In genomic region chr6:155142163-155142901, GRCh38 we compare ENCODE assay signal across 9 cellular contexts.
DNase-seq lines count a peak whose midpoint lies in the region; ATAC-seq, FAIRE-seq and TF ChIP-seq lines count a peak whose summit lies in the region.
"Had no signal": no experiment of that assay in that cellular context is flagged by ENCODE, and none has a peak within 500 bp of the region (broad histone marks: within the 10 kb centered on the region; RNA-seq: fewer than 3 reads in every experiment).

No MANE protein-coding gene starts in this region.

- no peak overlapping the region for H3K23ac ChIP-seq in H1 (ENCODE audit: insufficient read length)

- no peak for TF ChIP-seq CTCF in CD8-positive, alpha-beta T cell (IDR thresholded peaks at IDR 0.05)
- TF ChIP-seq CTCF in Peyer's patch (IDR thresholded peaks at IDR 0.05) (no peak), H1 (IDR thresholded peaks at IDR 0.05; ENCODE audit: control extremely low read depth in 1 of 3, insufficient read depth in 1 of 3, low read depth in 1 of 3, low read length in 3 of 3) (no peak), ovary (IDR thresholded peaks at IDR 0.05) (no peak)

- 86% methylated on average over 12 of the region's 12 CpGs; no CpG with 5 or more reads in 1 of the 2 experiments for WGBS in H1 (ENCODE audit: extremely low coverage in 1 of 2, insufficient coverage in 1 of 2, insufficient read length in 1 of 2, insufficient replicate concordance in 2 of 2, low coverage in 1 of 2, low lambda C conversion rate in 2 of 2, missing lambda C conversion rate in 1 of 2), 2 experiments
- 36 to 44% (median 40%) methylated on average over 12 of the region's 12 CpGs for WGBS in ovary, 3 donors

- H3K4me1 ChIP-seq in CD8-positive, alpha-beta T cell (ENCODE audit: insufficient read depth, low read length): peaks cover 6% of the 10 kb centered on the region
- H3K4me1 ChIP-seq in Peyer's patch: peaks cover 0 to 12% (median 0%) of the 10 kb centered on the region in 4 donors
- H3K4me1 ChIP-seq in H1 (replicated peaks in 1 of 4; ENCODE audit: control insufficient read depth in 3 of 4, insufficient read depth in 4 of 4, low read length in 3 of 4): peaks cover 6 to 28% (median 17%) of the 10 kb centered on the region in 4 experiments
- peaks cover 1% of the 10 kb centered on the region for H3K4me1 ChIP-seq in ovary (ENCODE audit: insufficient read depth)

- no peaks in the 10 kb centered on the region for H3K27me3 ChIP-seq in CD8-positive, alpha-beta T cell (ENCODE audit: insufficient read depth, low read length)
- H3K27me3 ChIP-seq in Peyer's patch (no peaks in the 10 kb centered on the region), H1 (replicated peaks in 1 of 4; ENCODE audit: control insufficient read depth in 3 of 4, extremely low read depth in 1 of 4, insufficient read depth in 3 of 4, low read length in 3 of 4) (no peaks in the 10 kb centered on the region), ovary (no peaks in the 10 kb centered on the region)

- no peak for TF ChIP-seq RAD21 in H1 (IDR thresholded peaks at IDR 0.05 in 1 of 2, conservative IDR thresholded peaks at IDR 0.05 in 1 of 2; ENCODE audit: low read depth in 2 of 2, low read length in 2 of 2)

- POLR2A ChIA-PET in CD8-positive, alpha-beta T cell (lab: Charles Lee): no interaction called here
- POLR2A ChIA-PET in H1 (lab: Charles Lee; ENCODE audit: partially characterized antibody): interaction anchor here (0.9 kb wide), 1 partner anchor 9 kb away, joined by 3 read pairs; no protein-coding TSS in a partner anchor

- intact Hi-C loops in CD8-positive, alpha-beta T cell (cut with DNase I, micrococcal nuclease): loop anchor here in 1 of 2 experiments (2.0 kb wide), 1 partner anchor 28 kb away; no protein-coding TSS in a partner anchor
- intact Hi-C loops in ovary (cut with DNase I): no loop called here

- no peak overlapping the region; the same call in 1 of the 2 replicates for H4K8ac ChIP-seq in H1 (ENCODE audit: extremely low read depth, insufficient read depth, low read length)

- H3K9me3 ChIP-seq in CD8-positive, alpha-beta T cell (ENCODE audit: low read length): no peaks in the 10 kb centered on the region
- H3K9me3 ChIP-seq in Peyer's patch (no peaks in the 10 kb centered on the region), H1 (ENCODE audit: insufficient read depth in 2 of 2, low read depth in 1 of 2, low read length in 1 of 2) (no peaks in the 10 kb centered on the region), ovary (no peaks in the 10 kb centered on the region)

- no peak overlapping the region for H2AFZ ChIP-seq in H1 (ENCODE audit: low read length)

- peaks cover 2% of the 10 kb centered on the region; the same call in 1 of the 2 replicates for H3K79me1 ChIP-seq in H1 (ENCODE audit: low read depth, low read length)

- H3K36me3 Mint-ChIP-seq in CD8-positive, alpha-beta T cell: no peaks in the 10 kb centered on the region

- no peaks in the 10 kb centered on the region for H3K27me3 Mint-ChIP-seq in CD8-positive, alpha-beta T cell (ENCODE audit: low read depth)

- H3K14ac ChIP-seq in H1 (ENCODE audit: insufficient read length): no peak overlapping the region

- H2AK5ac ChIP-seq in H1 (ENCODE audit: low read depth, low read length): 0 out of 2 replicates have a peak overlapping the region, but pooled peaks have one; percentile 0

- CTCF ChIA-PET in CD8-positive, alpha-beta T cell (lab: Charles Lee): no interaction called here
- CTCF ChIA-PET in H1 (lab: Charles Lee; ENCODE audit: partially characterized antibody): interaction anchor here (1.2 kb wide), 1 partner anchor 10 kb away, joined by 3 read pairs; no protein-coding TSS in a partner anchor

- H2BK12ac ChIP-seq in H1 (ENCODE audit: low read depth, low read length): no peak overlapping the region

- no peak overlapping the region for H4K5ac ChIP-seq in H1 (ENCODE audit: insufficient read length, low read depth, low read length)

- DNase-seq in CD8-positive, alpha-beta T cell: no peak
- DNase-seq in Peyer's patch: no peak
- no peak for DNase-seq in H1 (ENCODE audit: low read depth in 1 of 2, low spot score in 2 of 2)
- DNase-seq in ovary: no peak
- DNase-seq in DMS79 treated with DMSO at 0.1 percent for 48 hours (lab: John Stamatoyannopoulos, UW): no peak
- DNase-seq in hepatic stellate cell (ENCODE audit: low spot score): no peak
- no peak for DNase-seq in GM19239 (ENCODE audit: insufficient read length, low spot score)
- DNase-seq: left cardiac atrium had no signal

- peak overlapping the region; percentile 4 for H3K56ac ChIP-seq in H1 (replicated peaks; ENCODE audit: insufficient read length, low read depth, low read length)

- peaks cover 27% of the 10 kb centered on the region for H3K4me1 Mint-ChIP-seq in CD8-positive, alpha-beta T cell (ENCODE audit: low read depth)

- H2BK120ac ChIP-seq in H1 (replicated peaks; ENCODE audit: low read depth, low read length): peak overlapping the region; percentile 19

- H3K4me3 Mint-ChIP-seq in CD8-positive, alpha-beta T cell: peak overlapping the region; percentile 85

- peak overlapping the region; percentile 6 to 63; a peak in 2 of 4 replicates for H3K4me2 ChIP-seq in H1 (ENCODE audit: insufficient read depth in 1 of 2, low read depth in 2 of 2, low read length in 2 of 2)

- no peaks in the 10 kb centered on the region; the same call in 1 of the 2 replicates for H3K23me2 ChIP-seq in H1 (ENCODE audit: low read depth, low read length)

- no peaks in the 10 kb centered on the region for H3K36me3 ChIP-seq in CD8-positive, alpha-beta T cell (ENCODE audit: insufficient read depth, low read length)
- H3K36me3 ChIP-seq in Peyer's patch (peaks cover 0 to 24% (median 0%) of the 10 kb centered on the region in 3 donors), H1 (ENCODE audit: control insufficient read depth in 2 of 4, insufficient read depth in 4 of 4, low read length in 3 of 4) (no peaks in the 10 kb centered on the region; a peak in 1 of 8 replicates), ovary (no peaks in the 10 kb centered on the region)

- H3K27ac ChIP-seq in CD8-positive, alpha-beta T cell (ENCODE audit: low read depth, low read length): no peak overlapping the region
- H3K27ac ChIP-seq in Peyer's patch (peak overlapping the region; percentile 3 to 67 (median 38)), H1 (ENCODE audit: low read depth, low read length) (peak overlapping the region; percentile 28; the same call in 1 of the 2 replicates), ovary (peak overlapping the region; percentile 34 to 42)

- peak overlapping the region; percentile 14 for H4K91ac ChIP-seq in H1 (replicated peaks; ENCODE audit: insufficient read length, low read length)

- FAIRE-seq in H1 (lab: Jason Lieb, UNC) (no peak), GM19239 (lab: Jason Lieb, UNC) (no peak)

- H3K4ac ChIP-seq in H1 (replicated peaks; ENCODE audit: insufficient read length, low read depth, low read length): no peak overlapping the region

- no peaks in the 10 kb centered on the region for H3K79me2 ChIP-seq in H1 (ENCODE audit: control insufficient read depth in 1 of 2, insufficient read depth in 2 of 2, low read length in 2 of 2)

- TF ChIP-seq POLR2A in Peyer's patch (IDR thresholded peaks at IDR 0.05): no peak
- TF ChIP-seq POLR2A in H1 (IDR thresholded peaks at IDR 0.05; ENCODE audit: control extremely low read depth in 1 of 2, low read depth in 2 of 2, low read length in 2 of 2): no peak
- no peak for TF ChIP-seq POLR2A in ovary (IDR thresholded peaks at IDR 0.05)

- ATAC-seq in CD8-positive, alpha-beta T cell: no peak
- ATAC-seq in HG02798 (IDR thresholded peaks at IDR 0.05; ENCODE audit: poor library complexity, unreplicated experiment): no peak

- H2BK15ac ChIP-seq in H1 (ENCODE audit: low read length): no peak overlapping the region

- H3K9ac ChIP-seq in H1 (replicated peaks in 1 of 4; ENCODE audit: extremely low read depth in 1 of 4, low read depth in 3 of 4, low read length in 3 of 4): no peak overlapping the region; a peak in 1 of 7 replicates

- TF ChIP-seq EP300 in H1 (IDR thresholded peaks at IDR 0.05; ENCODE audit: borderline replicate concordance in 1 of 2, low read depth in 2 of 2, low read length in 2 of 2) (no peak), ovary (IDR thresholded peaks at IDR 0.05) (no peak)

- H3K4me3 ChIP-seq in CD8-positive, alpha-beta T cell (ENCODE audit: low read depth, low read length): no peak overlapping the region
- H3K4me3 ChIP-seq in Peyer's patch (peak overlapping the region in 1 of 4 donors; percentile 12), H1 (ENCODE audit: extremely low read depth in 1 of 4, insufficient read depth in 2 of 4, low read depth in 3 of 4, low read length in 4 of 4) (peak overlapping the region in 1 of 4 experiments; percentile 33; a peak in 1 of 8 replicates), ovary (peak overlapping the region; percentile 20)

- no peaks in the 10 kb centered on the region for H3K9me3 Mint-ChIP-seq in CD8-positive, alpha-beta T cell

- peak overlapping the region; percentile 91 for H3K27ac Mint-ChIP-seq in CD8-positive, alpha-beta T cell

- no peak overlapping the region for H2BK20ac ChIP-seq in H1 (ENCODE audit: low read length)

- H2BK5ac ChIP-seq in H1 (ENCODE audit: low read depth, low read length): peak overlapping the region; percentile 1; the same call in 1 of the 2 replicates

- H3K18ac ChIP-seq in H1 (ENCODE audit: extremely low read depth, low read length): peak overlapping the region; percentile 76

- H4K20me1 ChIP-seq in H1 (replicated peaks in 1 of 2; ENCODE audit: control insufficient read depth in 1 of 2, insufficient read depth in 2 of 2, low read length in 2 of 2): no peaks in the 10 kb centered on the region

TF ChIP-seq in H1, 55 proteins besides CTCF, POLR2A, EP300 and RAD21 (continues in another document):
- TF ChIP-seq SP2 (IDR thresholded peaks at IDR 0.05; ENCODE audit: low read length): no peak
- TF ChIP-seq BACH1 (IDR thresholded peaks at IDR 0.05; ENCODE audit: low read length): no peak
- no peak for TF ChIP-seq KDM1A (IDR thresholded peaks at IDR 0.05; ENCODE audit: borderline replicate concordance, low read length)
- TF ChIP-seq GABPA (IDR thresholded peaks at IDR 0.05; ENCODE audit: borderline replicate concordance, insufficient read depth, low read length): no peak
- no peak for TF ChIP-seq KDM4A (IDR thresholded peaks at IDR 0.05; ENCODE audit: low read depth, low read length, severe bottlenecking)
- TF ChIP-seq HDAC6 (IDR thresholded peaks at IDR 0.05; ENCODE audit: low read depth, low read length): no peak
- no peak for TF ChIP-seq SIN3A (conservative IDR thresholded peaks at IDR 0.05 in 1 of 2, IDR thresholded peaks at IDR 0.05 in 1 of 2; ENCODE audit: low read depth in 1 of 2, low read length in 2 of 2)
- TF ChIP-seq SP4 (IDR thresholded peaks at IDR 0.05; ENCODE audit: low read length): no peak
- no peak for TF ChIP-seq MAX (IDR thresholded peaks at IDR 0.05)
- TF ChIP-seq RXRA (IDR thresholded peaks at IDR 0.05; ENCODE audit: insufficient read depth, low read depth, low read length): no peak
- TF ChIP-seq EGR1 (IDR thresholded peaks at IDR 0.05; ENCODE audit: borderline replicate concordance, low read depth, low read length): no peak
- no peak for TF ChIP-seq TEAD4 (IDR thresholded peaks at IDR 0.05; ENCODE audit: low read depth, low read length)
